In genomic region chr16:81517630-81518438, GRCh38 we compare ENCODE assay signal across 15 cellular contexts.
DNase-seq lines count a peak whose midpoint lies in the region; ATAC-seq, FAIRE-seq and TF ChIP-seq lines count a peak whose summit lies in the region.
"Had no signal": no experiment of that assay in that cellular context is flagged by ENCODE, and none has a peak within 500 bp of the region (broad histone marks: within the 10 kb centered on the region; RNA-seq: fewer than 3 reads in every experiment).

No MANE protein-coding gene starts in this region.

- peak overlapping the region; percentile 83 for H3K9ac ChIP-seq in endothelial cell of umbilical vein (replicated peaks; ENCODE audit: extremely low read depth, insufficient read depth, low read length)

- TSS peak; percentile 43 for BruUV-seq in endothelial cell of umbilical vein (replicated peaks; lab: Mats Ljungman, UMichigan)

- CTCF ChIA-PET in CD8-positive, alpha-beta memory T cell (lab: Charles Lee) = no interaction called here
- CTCF ChIA-PET in endothelial cell of umbilical vein (lab: Charles Lee) = interaction anchor here (1.2 kb wide), 1 partner anchor 105 kb away, joined by 4 read pairs; no protein-coding TSS in a partner anchor

- peak overlapping the region in 7 of 8 donors; percentile 46 to 93 (median 79) for H3K27ac Mint-ChIP-seq in CD8-positive, alpha-beta memory T cell
- peak overlapping the region; percentile 80 for H3K27ac Mint-ChIP-seq in osteocyte (ENCODE audit: unreplicated experiment)
- H3K27ac Mint-ChIP-seq: activated CD4-positive, alpha-beta T cell treated with anti-CD3 and anti-CD28 coated beads, Interleukin-2, amount 10 ng/mL, durations not matched to agents 24 days and 14 days; T-helper 2 cell treated with Interferon-gamma antibody and Interleukin-4, amounts not matched to agents 5 μg/mL and 100 μg/mL, for 36 hours had no signal

- peaks cover 0 to 6% of the 10 kb centered on the region in 2 donors for H3K27me3 Mint-ChIP-seq in CD8-positive, alpha-beta memory T cell
- no peaks in the 10 kb centered on the region for H3K27me3 Mint-ChIP-seq in osteocyte (ENCODE audit: unreplicated experiment)
- H3K27me3 Mint-ChIP-seq: activated CD4-positive, alpha-beta T cell treated with anti-CD3 and anti-CD28 coated beads, Interleukin-2, amount 10 ng/mL, durations not matched to agents 24 days and 14 days had no signal

- dilution Hi-C loops in endothelial cell of umbilical vein (cut with MboI; ENCODE audit: extremely low pct_ligation_motif_present, low sequenced_read_pairs) = no loop called here

- in situ Hi-C loops in gastrocnemius medialis (cut with MboI; ENCODE audit: low sequenced_read_pairs in 4 of 4) = no loop called here
- in situ Hi-C loops in HAP-1 (cut with MboI; ENCODE audit: low sequenced_read_pairs) = no loop called here

- peaks cover 0 to 18% (median 0%) of the 10 kb centered on the region in 3 donors for H3K36me3 Mint-ChIP-seq in CD8-positive, alpha-beta memory T cell
- H3K36me3 Mint-ChIP-seq in osteocyte (ENCODE audit: unreplicated experiment) = no peaks in the 10 kb centered on the region

- H3K27me3 ChIP-seq in CD8-positive, alpha-beta memory T cell (ENCODE audit: insufficient read depth, low read length, poor library complexity, severe bottlenecking) = no peaks in the 10 kb centered on the region
- H3K27me3 ChIP-seq in endothelial cell of umbilical vein (ENCODE audit: control insufficient read depth in 2 of 2, insufficient read depth in 2 of 2, low read length in 2 of 2) (no peaks in the 10 kb centered on the region), MG63 (no peaks in the 10 kb centered on the region), gastrocnemius medialis (no peaks in the 10 kb centered on the region), HAP-1 (ENCODE audit: low read depth) (no peaks in the 10 kb centered on the region)
- H3K27me3 ChIP-seq: ascending aorta had no signal

- H3K4me2 ChIP-seq in endothelial cell of umbilical vein (ENCODE audit: insufficient read depth, low read length) = peak overlapping the region; percentile 85

- H3K27ac ChIP-seq in CD8-positive, alpha-beta memory T cell (ENCODE audit: low read depth, low read length) = no peak overlapping the region
- H3K27ac ChIP-seq in endothelial cell of umbilical vein (ENCODE audit: insufficient read depth, low read depth, low read length) (peak overlapping the region; percentile 97), gastrocnemius medialis (peak overlapping the region in 1 of 4 donors; percentile 23)

- H3K4me1 Mint-ChIP-seq in CD8-positive, alpha-beta memory T cell = peaks cover 51 to 56% (median 52%) of the 10 kb centered on the region in 3 donors
- H3K4me1 Mint-ChIP-seq in osteocyte (ENCODE audit: unreplicated experiment) = peaks cover 57% of the 10 kb centered on the region

- H3K9me1 ChIP-seq in endothelial cell of umbilical vein (replicated peaks; ENCODE audit: control insufficient read depth, extremely low read depth, insufficient read depth, low read length) = no peaks in the 10 kb centered on the region

- H3K4me3 Mint-ChIP-seq in CD8-positive, alpha-beta memory T cell = no peak overlapping the region
- no peak overlapping the region for H3K4me3 Mint-ChIP-seq in osteocyte (ENCODE audit: unreplicated experiment)
- H3K4me3 Mint-ChIP-seq: activated CD4-positive, alpha-beta T cell treated with anti-CD3 and anti-CD28 coated beads, Interleukin-2, amount 10 ng/mL, durations not matched to agents 24 days and 14 days; T-helper 2 cell treated with Interferon-gamma antibody and Interleukin-4, amounts not matched to agents 5 μg/mL and 100 μg/mL, for 36 hours had no signal

- DNase-seq in CD8-positive, alpha-beta memory T cell = no peak
- DNase-seq in NCI-H226 (peak; percentile 85), endothelial cell of umbilical vein (ENCODE audit: low read depth, low spot score) (peak; percentile 82), osteocyte (ENCODE audit: extremely low spot score, unreplicated experiment) (no peak), MG63 (no peak), gastrocnemius medialis (no peak), HAP-1 (ENCODE audit: low spot score in 2 of 2) (no peak), NCI-H1436 (lab: John Stamatoyannopoulos, UW) (no peak)
- DNase-seq: activated CD4-positive, alpha-beta T cell treated with anti-CD3 and anti-CD28 coated beads, Interleukin-2, amount 10 ng/mL, durations not matched to agents 24 days and 14 days; NCI-H524 treated with DMSO at 0.1 percent for 48 hours; stimulated activated CD4-positive, alpha-beta T cell treated with anti-CD3 and anti-CD28 coated beads, Interleukin-4, amount 100 ng/mL, for 24 hours; stimulated activated naive CD4-positive, alpha-beta T cell treated with Interleukin-2 at 50 U/mL for 16 hours had no signal

- H3K79me2 ChIP-seq in endothelial cell of umbilical vein (ENCODE audit: control insufficient read depth, insufficient read depth, low read length) = peaks cover 44% of the 10 kb centered on the region

- no peaks in the 10 kb centered on the region for H3K9me3 ChIP-seq in CD8-positive, alpha-beta memory T cell (ENCODE audit: low read length)
- H3K9me3 ChIP-seq in endothelial cell of umbilical vein (replicated peaks; ENCODE audit: control insufficient read depth, insufficient read depth, low read length) = no peaks in the 10 kb centered on the region
- no peaks in the 10 kb centered on the region for H3K9me3 ChIP-seq in MG63
- H3K9me3 ChIP-seq in gastrocnemius medialis = no peaks in the 10 kb centered on the region
- no peaks in the 10 kb centered on the region for H3K9me3 ChIP-seq in HAP-1
- H3K9me3 ChIP-seq: ascending aorta had no signal

- FAIRE-seq in endothelial cell of umbilical vein (lab: Jason Lieb, UNC) = peak; percentile 98
- FAIRE-seq: endometrium had no signal

- H3K4me1 ChIP-seq in CD8-positive, alpha-beta memory T cell (ENCODE audit: insufficient read depth, low read length) = peaks cover 46% of the 10 kb centered on the region
- H3K4me1 ChIP-seq in endothelial cell of umbilical vein (ENCODE audit: control insufficient read depth, extremely low read depth, insufficient read depth, low read length) (peaks cover 56% of the 10 kb centered on the region), gastrocnemius medialis (peaks cover 11 to 15% of the 10 kb centered on the region in 2 donors), HAP-1 (no peaks in the 10 kb centered on the region)

- H3K36me3 ChIP-seq in CD8-positive, alpha-beta memory T cell (ENCODE audit: insufficient read depth, low read length) = no peaks in the 10 kb centered on the region
- no peaks in the 10 kb centered on the region for H3K36me3 ChIP-seq in endothelial cell of umbilical vein (ENCODE audit: control insufficient read depth in 2 of 2, extremely low read depth in 1 of 2, insufficient read depth in 2 of 2, low read length in 2 of 2)
- H3K36me3 ChIP-seq in MG63 = no peaks in the 10 kb centered on the region; the same call in 1 of the 2 replicates
- no peaks in the 10 kb centered on the region for H3K36me3 ChIP-seq in gastrocnemius medialis
- H3K36me3 ChIP-seq in HAP-1 (replicated peaks) = no peaks in the 10 kb centered on the region
- H3K36me3 ChIP-seq: ascending aorta had no signal

- TF ChIP-seq POLR2A in endothelial cell of umbilical vein (IDR thresholded peaks at IDR 0.05; ENCODE audit: low read depth, low read length) = peak; percentile 39
- TF ChIP-seq POLR2A in gastrocnemius medialis (IDR thresholded peaks at IDR 0.05) = no peak

- intact Hi-C loops in endothelial cell of umbilical vein (cut with micrococcal nuclease) = loop anchor here (1.0 to 10.0 kb wide), 5 partner anchors 25 to 583 kb away; no protein-coding TSS in a partner anchor
- intact Hi-C loops in gastrocnemius medialis (cut with DNase I; ENCODE audit: low total_unique reads) = no loop called here

- H4K20me1 ChIP-seq in endothelial cell of umbilical vein (replicated peaks; ENCODE audit: control insufficient read depth, extremely low read depth, insufficient read depth, low read length) = no peaks in the 10 kb centered on the region

- no peak for TF ChIP-seq CTCF in endothelial cell of umbilical vein (IDR thresholded peaks at IDR 0.05; ENCODE audit: extremely low read depth in 1 of 2, insufficient read depth in 1 of 2, low read depth in 1 of 2, low read length in 2 of 2)
- TF ChIP-seq CTCF in osteocyte (IDR thresholded peaks at IDR 0.05) = no peak
- no peak for TF ChIP-seq CTCF in gastrocnemius medialis (IDR thresholded peaks at IDR 0.05 in 4 of 5, conservative IDR thresholded peaks at IDR 0.05 in 1 of 5)

- POLR2A ChIA-PET in CD8-positive, alpha-beta memory T cell (lab: Charles Lee) = no interaction called here
- POLR2A ChIA-PET in endothelial cell of umbilical vein (lab: Charles Lee) = no interaction called here

- H2AFZ ChIP-seq in endothelial cell of umbilical vein (ENCODE audit: low read depth, low read length) = no peak overlapping the region

- H3K9me3 Mint-ChIP-seq in CD8-positive, alpha-beta memory T cell = peaks cover 0 to 6% (median 0%) of the 10 kb centered on the region in 5 donors
- no peaks in the 10 kb centered on the region for H3K9me3 Mint-ChIP-seq in osteocyte (ENCODE audit: unreplicated experiment)
- H3K9me3 Mint-ChIP-seq: activated CD4-positive, alpha-beta T cell treated with anti-CD3 and anti-CD28 coated beads, Interleukin-2, amount 10 ng/mL, durations not matched to agents 24 days and 14 days; T-helper 2 cell treated with Interferon-gamma antibody and Interleukin-4, amounts not matched to agents 5 μg/mL and 100 μg/mL, for 36 hours had no signal

- ATAC-seq in gastrocnemius medialis = no peak

- H3K4me3 ChIP-seq in CD8-positive, alpha-beta memory T cell (ENCODE audit: low read length) = no peak overlapping the region
- H3K4me3 ChIP-seq in endothelial cell of umbilical vein (replicated peaks in 1 of 3; ENCODE audit: insufficient read depth in 1 of 3, low read depth in 1 of 3, low read length in 3 of 3) = peak overlapping the region in 1 of 3 experiments; percentile 48
- H3K4me3 ChIP-seq in MG63 = no peak overlapping the region
- no peak overlapping the region for H3K4me3 ChIP-seq in gastrocnemius medialis
- H3K4me3 ChIP-seq in HAP-1 = no peak overlapping the region
- H3K4me3 ChIP-seq: ascending aorta had no signal

TF ChIP-seq in endothelial cell of umbilical vein, 7 proteins besides CTCF, POLR2A, EP300 and RAD21:
- TF ChIP-seq GATA2 (IDR thresholded peaks at IDR 0.05; ENCODE audit: insufficient read depth, insufficient read length, low read depth, low read length) (no peak), EZH2 (IDR thresholded peaks at IDR 0.05; ENCODE audit: borderline replicate concordance, low read depth, low read length, severe bottlenecking) (no peak), MAX (IDR thresholded peaks at IDR 0.05; ENCODE audit: insufficient read depth, insufficient read length) (no peak), MYC (IDR thresholded peaks at IDR 0.05; ENCODE audit: low read depth, low read length) (no peak), FOS (IDR thresholded peaks at IDR 0.05; ENCODE audit: borderline replicate concordance, insufficient read depth, low read length) (peak; percentile 51), POLR2AphosphoS5 (IDR thresholded peaks at IDR 0.05; ENCODE audit: insufficient read depth, low read depth, low read length) (peak; percentile 62), JUN (IDR thresholded peaks at IDR 0.05; ENCODE audit: borderline replicate concordance, insufficient read depth, insufficient read length, low read depth) (peak; percentile 88)

Comparison
In these comparisons a context has a peak if more than half of its experiments do, and no peak if none do; other contexts are left out.
1. DNase-seq: peak in NCI-H226 (single experiment) and endothelial cell of umbilical vein (single experiment); none in CD8-positive, alpha-beta memory T cell (0 of 5), osteocyte (single experiment), MG63 (single experiment), gastrocnemius medialis (0 of 2), HAP-1 (0 of 2) and NCI-H1436 (single experiment).